Comparison of ENCODE assay signal across 9 cellular contexts in genomic region chr6:166244353-166245045, GRCh38.
DNase-seq lines count a peak whose midpoint lies in the region; ATAC-seq and TF ChIP-seq lines count a peak whose summit lies in the region.
"Had no signal": no experiment of that assay in that cellular context is flagged by ENCODE, and none has a peak within 500 bp of the region (broad histone marks: within the 10 kb centered on the region; RNA-seq: fewer than 3 reads in every experiment).

No MANE protein-coding gene starts in this region.

- no peaks in the 10 kb centered on the region for H3K27me3 ChIP-seq in adrenal gland
- H3K27me3 ChIP-seq in breast epithelium = no peaks in the 10 kb centered on the region

- CTCF ChIA-PET in activated CD4-positive, alpha-beta T cell treated with anti-CD3 and anti-CD28 coated beads for 36 hours (lab: Charles Lee) = interaction anchor here (1.4 kb wide), 1 partner anchor 14 kb away, joined by 4 read pairs; no protein-coding TSS in a partner anchor

- H3K4me1 ChIP-seq in adrenal gland (replicated peaks in 1 of 2) (no peaks in the 10 kb centered on the region), breast epithelium (no peaks in the 10 kb centered on the region)
- H3K4me1 ChIP-seq: A549 had no signal

- H3K9me3 ChIP-seq in T-helper 17 cell (ENCODE audit: control insufficient read depth, low read length, poor library complexity, severe bottlenecking) (no peaks in the 10 kb centered on the region), adrenal gland (replicated peaks in 1 of 3) (no peaks in the 10 kb centered on the region), breast epithelium (no peaks in the 10 kb centered on the region)
- H3K9me3 ChIP-seq: A549 had no signal

- H3K27ac Mint-ChIP-seq in activated CD4-positive, alpha-beta T cell treated with anti-CD3 and anti-CD28 coated beads for 36 hours = peak overlapping the region; percentile 15
- H3K27ac Mint-ChIP-seq in T-helper 17 cell = peak overlapping the region; percentile 89

- H3K27me3 Mint-ChIP-seq in activated CD4-positive, alpha-beta T cell treated with anti-CD3 and anti-CD28 coated beads for 36 hours = peaks cover 10% of the 10 kb centered on the region
- H3K27me3 Mint-ChIP-seq in T-helper 17 cell = peaks cover 14% of the 10 kb centered on the region

- no peaks in the 10 kb centered on the region for H3K36me3 Mint-ChIP-seq in activated CD4-positive, alpha-beta T cell treated with anti-CD3 and anti-CD28 coated beads for 36 hours (ENCODE audit: low read depth)
- H3K36me3 Mint-ChIP-seq in T-helper 17 cell (ENCODE audit: low read depth) = no peaks in the 10 kb centered on the region

- intact Hi-C loops in activated CD4-positive, alpha-beta T cell treated with anti-CD3 and anti-CD28 coated beads for 36 hours (cut with DNase I, micrococcal nuclease) = no loop called here
- intact Hi-C loops in adrenal gland (cut with DNase I) (no loop called here), sciatic nerve (cut with DNase I) (no loop called here), breast epithelium (cut with DNase I; ENCODE audit: low total_unique reads) (no loop called here)

- H3K4me1 Mint-ChIP-seq in activated CD4-positive, alpha-beta T cell treated with anti-CD3 and anti-CD28 coated beads for 36 hours = peaks cover 17% of the 10 kb centered on the region
- peaks cover 10% of the 10 kb centered on the region for H3K4me1 Mint-ChIP-seq in T-helper 17 cell

- H3K9me3 Mint-ChIP-seq in activated CD4-positive, alpha-beta T cell treated with anti-CD3 and anti-CD28 coated beads for 36 hours (ENCODE audit: low read depth) = no peaks in the 10 kb centered on the region

- ATAC-seq in activated CD4-positive, alpha-beta T cell treated with anti-CD3 and anti-CD28 coated beads for 36 hours = peak; percentile 96
- ATAC-seq in HG02763 (IDR thresholded peaks at IDR 0.05; ENCODE audit: unreplicated experiment) (peak; percentile 92), T-helper 17 cell (peak; percentile 71), sciatic nerve (no peak)
- ATAC-seq: A549 had no signal

- H3K27ac ChIP-seq in adrenal gland (no peak overlapping the region), breast epithelium (no peak overlapping the region)
- H3K27ac ChIP-seq: A549 had no signal

- no peak for TF ChIP-seq POLR2A in adrenal gland (IDR thresholded peaks at IDR 0.05)
- no peak for TF ChIP-seq POLR2A in breast epithelium (IDR thresholded peaks at IDR 0.05)

- no peak for TF ChIP-seq CTCF in adrenal gland (IDR thresholded peaks at IDR 0.05)
- TF ChIP-seq CTCF in breast epithelium (IDR thresholded peaks at IDR 0.05) = no peak

- H3K4me3 ChIP-seq in adrenal gland = peak overlapping the region in 2 of 4 donors; percentile 19 to 36
- no peak overlapping the region for H3K4me3 ChIP-seq in breast epithelium
- H3K4me3 ChIP-seq: A549 had no signal

- 30 to 35% (median 34%) methylated on average over 11 of the region's 11 CpGs for WGBS in adrenal gland, 4 donors

- H3K36me3 ChIP-seq in adrenal gland (replicated peaks in 1 of 2) (no peaks in the 10 kb centered on the region), breast epithelium (no peaks in the 10 kb centered on the region)

- POLR2A ChIA-PET in activated CD4-positive, alpha-beta T cell treated with anti-CD3 and anti-CD28 coated beads for 36 hours (lab: Charles Lee) = no interaction called here

- peak; percentile 66 for DNase-seq in activated CD4-positive, alpha-beta T cell treated with anti-CD3 and anti-CD28 coated beads for 36 hours
- no peak for DNase-seq in activated CD4-positive, alpha-beta T cell treated with anti-CD3 and anti-CD28 coated beads for 1 hour
- no peak for DNase-seq in T-helper 17 cell
- DNase-seq in stimulated activated CD8-positive, alpha-beta memory T cell treated with anti-CD3 and anti-CD28 coated beads, Interleukin-4, amount 100 ng/mL, for 48 hours = peak; percentile 60
- no peak for DNase-seq in adrenal gland
- no peak for DNase-seq in sciatic nerve (ENCODE audit: low spot score)
- DNase-seq in breast epithelium (ENCODE audit: low spot score in 2 of 2) = no peak

- H3K4me3 Mint-ChIP-seq in activated CD4-positive, alpha-beta T cell treated with anti-CD3 and anti-CD28 coated beads for 36 hours = peak overlapping the region; percentile 44
- H3K4me3 Mint-ChIP-seq in T-helper 17 cell = peak overlapping the region; percentile 90

Comparison
In these comparisons a context has a peak if more than half of its experiments do, and no peak if none do; other contexts are left out.
1. DNase-seq: peak in activated CD4-positive, alpha-beta T cell treated with anti-CD3 and anti-CD28 coated beads for 36 hours (single experiment) and stimulated activated CD8-positive, alpha-beta memory T cell treated with anti-CD3 and anti-CD28 coated beads, Interleukin-4, amount 100 ng/mL, for 48 hours (single experiment); none in activated CD4-positive, alpha-beta T cell treated with anti-CD3 and anti-CD28 coated beads for 1 hour (single experiment), T-helper 17 cell (0 of 3), adrenal gland (0 of 7), sciatic nerve (single experiment) and breast epithelium (0 of 2).